Comparison of ENCODE assay signal across 28 cellular contexts in the genomic region with DNA sequence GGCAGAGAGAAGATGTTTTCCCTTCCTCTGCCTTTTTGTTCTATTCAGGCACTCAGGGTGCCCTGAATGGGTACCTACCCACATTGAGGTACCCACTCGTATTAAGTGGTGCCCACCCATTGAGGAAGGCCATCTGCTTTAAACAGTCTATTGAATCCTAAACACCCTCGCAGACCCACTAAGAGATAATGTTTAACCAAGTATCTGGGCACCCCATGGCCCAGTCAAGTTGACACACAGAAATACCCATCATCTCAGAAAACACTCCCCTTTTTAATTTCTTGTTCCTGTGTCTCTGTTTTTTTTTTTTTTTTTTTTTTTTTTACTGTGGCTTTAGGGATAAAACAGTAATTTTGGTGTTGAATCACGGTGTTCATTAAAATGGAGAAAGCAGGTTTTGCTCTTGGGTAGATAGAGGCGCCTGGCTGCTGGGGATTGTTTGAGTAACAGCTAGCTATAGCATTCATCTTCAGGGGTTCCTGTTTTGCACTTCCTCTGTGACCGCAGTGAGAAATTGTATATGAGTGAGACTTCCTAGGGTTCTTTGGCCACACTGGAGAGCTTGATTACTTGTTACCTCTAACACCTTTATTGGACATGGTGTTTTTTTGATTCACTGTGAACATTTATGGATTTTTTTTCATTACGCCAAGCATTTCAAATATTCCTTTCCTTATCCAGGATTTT.
A peak's percentile ranks its signal among the peaks of the same experiment; 100 is the strongest.
DNase-seq lines count a peak whose midpoint lies in the region; ATAC-seq, FAIRE-seq and TF ChIP-seq lines count a peak whose summit lies in the region.
"Had no signal": no experiment of that assay in that cellular context is flagged by ENCODE, and none has a peak within 500 bp of the region (broad histone marks: within the 10 kb centered on the region; RNA-seq: fewer than 3 reads in every experiment).

No MANE protein-coding gene starts in this region.

- TF ChIP-seq CTCF in left ventricle myocardium inferior (IDR thresholded peaks at IDR 0.05; ENCODE audit: borderline replicate concordance) (no peak), GM12878 (IDR thresholded peaks at IDR 0.05 in 2 of 3, conservative IDR thresholded peaks at IDR 0.05 in 1 of 3; ENCODE audit: control insufficient read depth in 2 of 3, extremely low read depth in 1 of 3, insufficient read depth in 1 of 3, low read depth in 3 of 3, low read length in 3 of 3) (no peak)

- DNase-seq in left ventricle myocardium inferior (no peak), left ventricle myocardium superior (no peak), Kasumi-1 (lab: John Stamatoyannopoulos, UW) (peak; percentile 74 to 88), GM12878 (ENCODE audit: low read depth, low spot score) (no peak), NCI-H226 (no peak), NCI-H748 (lab: John Stamatoyannopoulos, UW; ENCODE audit: unreplicated experiment) (no peak), T-helper 9 cell (no peak)
- DNase-seq: activated CD4-positive, CD25-positive, alpha-beta regulatory T cell treated with anti-CD3 and anti-CD28 coated beads, Interleukin-2, amount 50 U/mL, for 72 hours; activated CD8-positive, alpha-beta memory T cell treated with anti-CD3 and anti-CD28 coated beads for 24 hours; activated naive CD4-positive, alpha-beta T cell treated with anti-CD3 and anti-CD28 coated beads, Interleukin-2, amount 50 U/mL, for 16 hours; activated T-cell treated with anti-CD3 and anti-CD28 coated beads, Interleukin-2, amount 50 U/mL, for 4 hours; aorta; Calu3; cerebellar nuclear complex; hypothalamus; islet precursor cell; NCI-H1436; NCI-H2171 treated with DMSO at 0.1 percent for 48 hours; NCI-H82; occipital lobe; retina; SJCRH30; stimulated activated CD4-positive, alpha-beta T cell treated with anti-CD3 and anti-CD28 coated beads, Interleukin-12 subunit alpha, Interleukin-12 subunit beta, amount 100 ng/mL, for 4 hours had no signal

- SMC1A ChIA-PET in GM12878 (lab: Charles Lee; ENCODE audit: uncharacterized antibody, unreplicated experiment) = interaction anchor here (0.6 to 3.9 kb wide), 8 partner anchors 8 to 96 kb away, joined by 3 to 15 read pairs (median 4); no protein-coding TSS in a partner anchor

- TF ChIP-seq RAD21 in GM12878 (IDR thresholded peaks at IDR 0.05; ENCODE audit: insufficient read depth, low read depth, low read length) = no peak

- H3K27ac ChIP-seq in left ventricle myocardium inferior (replicated peaks) (peak overlapping the region; percentile 67), GM12878 (ENCODE audit: control insufficient read depth, insufficient read depth) (no peak overlapping the region)
- H3K27ac ChIP-seq: BLaER1 treated with 17β-estradiol and CSF1 and Interleukin-3, amounts not matched to agents 10 nM and 100 nM; SJCRH30 had no signal

- RAD21 ChIA-PET in GM12878 (lab: Charles Lee; ENCODE audit: unreplicated experiment) = interaction anchor here (0.6 to 1.0 kb wide), 3 partner anchors 11 to 328 kb away, joined by 3 read pairs; no protein-coding TSS in a partner anchor

- no peaks in the 10 kb centered on the region for H3K9me3 ChIP-seq in left ventricle myocardium inferior (replicated peaks)
- H3K9me3 ChIP-seq in GM12878 (replicated peaks; ENCODE audit: control insufficient read depth, insufficient read depth, low read length) = no peaks in the 10 kb centered on the region
- H3K9me3 ChIP-seq: SJCRH30 had no signal

- POLR2A ChIA-PET in GM12878 (lab: Charles Lee) = interaction anchor here (0.5 to 1.4 kb wide), 4 partner anchors 23 to 175 kb away, joined by 3 to 5 read pairs (median 4); no protein-coding TSS in a partner anchor

- peaks cover 34% of the 10 kb centered on the region for H3K4me1 ChIP-seq in left ventricle myocardium inferior
- no peaks in the 10 kb centered on the region for H3K4me1 ChIP-seq in GM12878 (ENCODE audit: control insufficient read depth, insufficient read depth, low read length)
- H3K4me1 ChIP-seq: SJCRH30 had no signal

- H4K20me1 ChIP-seq in GM12878 (ENCODE audit: control insufficient read depth, insufficient read depth) = no peaks in the 10 kb centered on the region

- ATAC-seq in left ventricle myocardium superior = no peak
- peak; percentile 72 for ATAC-seq in GM12878
- ATAC-seq in GM21423 (IDR thresholded peaks at IDR 0.05; ENCODE audit: unreplicated experiment) = no peak
- ATAC-seq: activated T-cell treated with anti-CD3 and anti-CD28 coated beads, Interleukin-2, amount 50 U/mL, for 4 hours; Panc1 had no signal

- WGBS in GM12878 (ENCODE audit: insufficient coverage, insufficient replicate concordance, low lambda C conversion rate, missing lambda C conversion rate) = 22% methylated on average over 6 of the region's 6 CpGs

- no peak overlapping the region for H3K4me2 ChIP-seq in GM12878 (ENCODE audit: control insufficient read depth, insufficient read depth)

- no TSS peak for BruUV-seq in GM12878 (replicated peaks; lab: Mats Ljungman, UMichigan)

- in situ Hi-C loops in GM12878 (cut with MboI) = no loop called here

- intact Hi-C loops in left ventricle myocardium inferior (cut with micrococcal nuclease) = no loop called here
- intact Hi-C loops in left ventricle myocardium superior (cut with micrococcal nuclease) = no loop called here
- intact Hi-C loops in GM12878 (cut with micrococcal nuclease; ENCODE audit: unreplicated experiment) = no loop called here

- no peaks in the 10 kb centered on the region for H3K27me3 ChIP-seq in left ventricle myocardium inferior (ENCODE audit: low read depth)
- no peaks in the 10 kb centered on the region for H3K27me3 ChIP-seq in GM12878 (replicated peaks in 1 of 2; ENCODE audit: control insufficient read depth in 2 of 2, insufficient read depth in 2 of 2, low read length in 1 of 2)
- H3K27me3 ChIP-seq: BLaER1 treated with 17β-estradiol and CSF1 and Interleukin-3, amounts not matched to agents 10 nM and 100 nM; SJCRH30 had no signal

- no peak overlapping the region for H2AFZ ChIP-seq in GM12878 (ENCODE audit: control insufficient read depth, low read depth, low read length)

- no peak for FAIRE-seq in GM12878 (lab: Jason Lieb, UNC)
- FAIRE-seq: A204.1, frontal cortex had no signal

- H3K4me3 ChIP-seq in left ventricle myocardium inferior = no peak overlapping the region
- no peak overlapping the region for H3K4me3 ChIP-seq in GM12878
- H3K4me3 ChIP-seq: BLaER1 treated with 17β-estradiol and CSF1 and Interleukin-3, amounts not matched to agents 10 nM and 100 nM; SJCRH30 had no signal

- no peaks in the 10 kb centered on the region for H3K36me3 ChIP-seq in left ventricle myocardium inferior
- H3K36me3 ChIP-seq in GM12878 (ENCODE audit: control insufficient read depth in 2 of 2, insufficient read depth in 2 of 2, low read length in 1 of 2) = no peaks in the 10 kb centered on the region
- H3K36me3 ChIP-seq: SJCRH30 had no signal

- TF ChIP-seq EP300 in GM12878 (IDR thresholded peaks at IDR 0.05; ENCODE audit: borderline replicate concordance in 1 of 2, control insufficient read depth in 1 of 2, low read depth in 2 of 2, low read length in 2 of 2) = no peak

- no peak overlapping the region for H3K9ac ChIP-seq in GM12878 (ENCODE audit: control insufficient read depth, insufficient read depth, low read length)
- H3K9ac ChIP-seq: BLaER1 treated with 17β-estradiol and CSF1 and Interleukin-3, amounts not matched to agents 10 nM and 100 nM had no signal

- no peaks in the 10 kb centered on the region for H3K79me2 ChIP-seq in GM12878 (ENCODE audit: control insufficient read depth, insufficient read depth, low read length)

- CTCF ChIA-PET in GM12878 (lab: Yijun Ruan, JAX) = interaction anchor here (0.7 to 1.6 kb wide), 3 partner anchors 9 to 69 kb away, joined by 3 to 5 read pairs (median 3); no protein-coding TSS in a partner anchor

- TF ChIP-seq POLR2A in GM12878 (IDR thresholded peaks at IDR 0.05; ENCODE audit: low read depth, low read length) = no peak

TF ChIP-seq in GM12878, 131 proteins besides CTCF, POLR2A, EP300 and RAD21:
- TF ChIP-seq, protein P1, sequence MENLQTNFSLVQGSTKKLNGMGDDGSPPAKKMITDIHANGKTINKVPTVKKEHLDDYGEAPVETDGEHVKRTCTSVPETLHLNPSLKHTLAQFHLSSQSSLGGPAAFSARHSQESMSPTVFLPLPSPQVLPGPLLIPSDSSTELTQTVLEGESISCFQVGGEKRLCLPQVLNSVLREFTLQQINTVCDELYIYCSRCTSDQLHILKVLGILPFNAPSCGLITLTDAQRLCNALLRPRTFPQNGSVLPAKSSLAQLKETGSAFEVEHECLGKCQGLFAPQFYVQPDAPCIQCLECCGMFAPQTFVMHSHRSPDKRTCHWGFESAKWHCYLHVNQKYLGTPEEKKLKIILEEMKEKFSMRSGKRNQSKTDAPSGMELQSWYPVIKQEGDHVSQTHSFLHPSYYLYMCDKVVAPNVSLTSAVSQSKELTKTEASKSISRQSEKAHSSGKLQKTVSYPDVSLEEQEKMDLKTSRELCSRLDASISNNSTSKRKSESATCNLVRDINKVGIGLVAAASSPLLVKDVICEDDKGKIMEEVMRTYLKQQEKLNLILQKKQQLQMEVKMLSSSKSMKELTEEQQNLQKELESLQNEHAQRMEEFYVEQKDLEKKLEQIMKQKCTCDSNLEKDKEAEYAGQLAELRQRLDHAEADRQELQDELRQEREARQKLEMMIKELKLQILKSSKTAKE (IDR thresholded peaks at IDR 0.05; ENCODE audit: low read depth, poor library complexity, severe bottlenecking) = no peak
- TF ChIP-seq ZNF622 (IDR thresholded peaks at IDR 0.05) (no peak), FOXK2 (IDR thresholded peaks at IDR 0.05) (no peak)

Comparison
In these comparisons a context has a peak if more than half of its experiments do, and no peak if none do; other contexts are left out.
1. DNase-seq: peak in Kasumi-1 (2 of 2); none in left ventricle myocardium inferior (single experiment), left ventricle myocardium superior (single experiment), GM12878 (single experiment), NCI-H226 (single experiment), NCI-H748 (single experiment) and T-helper 9 cell (single experiment).